In the genomic region with DNA sequence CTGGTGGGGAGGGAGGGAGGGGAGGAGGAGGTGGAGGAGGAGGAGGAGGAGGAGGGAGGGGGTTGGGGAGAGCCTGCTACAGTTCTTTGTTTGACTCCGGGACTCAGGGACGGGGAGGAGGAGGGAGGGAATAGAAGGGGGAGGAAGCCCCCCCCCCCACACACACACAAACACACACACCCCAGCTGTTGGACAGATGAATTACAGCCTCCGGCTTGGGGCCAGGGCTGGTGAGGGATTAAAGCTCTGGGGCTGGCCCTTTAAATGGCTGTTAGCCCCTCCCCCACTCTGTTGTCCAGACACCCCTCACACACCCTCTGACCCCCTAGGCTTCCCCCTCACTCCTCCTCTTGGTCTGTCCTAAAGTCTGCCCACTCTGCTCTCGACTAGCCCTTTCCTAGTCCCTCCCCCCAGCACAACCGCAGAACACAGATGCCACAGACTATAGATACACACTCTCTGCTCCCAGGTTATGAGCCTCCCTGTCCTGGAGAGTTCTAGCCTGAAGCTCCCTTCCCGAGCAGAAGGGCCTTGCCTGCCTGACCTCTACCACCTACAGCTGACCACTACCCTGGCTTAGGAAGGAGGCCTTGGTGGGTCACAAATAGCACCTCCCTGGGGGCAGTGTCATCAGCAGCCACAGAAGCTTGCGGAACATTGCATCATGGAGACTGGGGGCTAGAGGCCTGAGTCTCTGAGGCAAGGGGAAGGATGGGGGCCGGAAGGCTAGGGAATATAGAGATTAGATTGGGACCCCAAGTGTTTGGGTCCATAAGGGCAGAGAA, we compare ENCODE assay signal across 1 cellular context.
TF ChIP-seq lines count a peak whose summit lies in the region.

No MANE protein-coding gene starts in this region.

TF ChIP-seq in K562, 482 proteins besides CTCF, POLR2A, EP300 and RAD21 (continues in another document):
- TF ChIP-seq, protein P1, sequence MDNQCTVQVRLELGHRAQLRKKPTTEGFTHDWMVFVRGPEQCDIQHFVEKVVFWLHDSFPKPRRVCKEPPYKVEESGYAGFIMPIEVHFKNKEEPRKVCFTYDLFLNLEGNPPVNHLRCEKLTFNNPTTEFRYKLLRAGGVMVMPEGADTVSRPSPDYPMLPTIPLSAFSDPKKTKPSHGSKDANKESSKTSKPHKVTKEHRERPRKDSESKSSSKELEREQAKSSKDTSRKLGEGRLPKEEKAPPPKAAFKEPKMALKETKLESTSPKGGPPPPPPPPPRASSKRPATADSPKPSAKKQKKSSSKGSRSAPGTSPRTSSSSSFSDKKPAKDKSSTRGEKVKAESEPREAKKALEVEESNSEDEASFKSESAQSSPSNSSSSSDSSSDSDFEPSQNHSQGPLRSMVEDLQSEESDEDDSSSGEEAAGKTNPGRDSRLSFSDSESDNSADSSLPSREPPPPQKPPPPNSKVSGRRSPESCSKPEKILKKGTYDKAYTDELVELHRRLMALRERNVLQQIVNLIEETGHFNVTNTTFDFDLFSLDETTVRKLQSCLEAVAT (IDR thresholded peaks at IDR 0.05), result peak in 1 of 2 experiments; percentile 81; a peak in 2 of 4 replicates
- no peak for TF ChIP-seq RFX1 (IDR thresholded peaks at IDR 0.05)
- TF ChIP-seq POLR2G (IDR thresholded peaks at IDR 0.05; ENCODE audit: low read depth, low read length), result peak; percentile 44; the same call in 1 of the 2 replicates
- TF ChIP-seq EP400 (IDR thresholded peaks at IDR 0.05), result peak; percentile 80
- TF ChIP-seq, protein P2, sequence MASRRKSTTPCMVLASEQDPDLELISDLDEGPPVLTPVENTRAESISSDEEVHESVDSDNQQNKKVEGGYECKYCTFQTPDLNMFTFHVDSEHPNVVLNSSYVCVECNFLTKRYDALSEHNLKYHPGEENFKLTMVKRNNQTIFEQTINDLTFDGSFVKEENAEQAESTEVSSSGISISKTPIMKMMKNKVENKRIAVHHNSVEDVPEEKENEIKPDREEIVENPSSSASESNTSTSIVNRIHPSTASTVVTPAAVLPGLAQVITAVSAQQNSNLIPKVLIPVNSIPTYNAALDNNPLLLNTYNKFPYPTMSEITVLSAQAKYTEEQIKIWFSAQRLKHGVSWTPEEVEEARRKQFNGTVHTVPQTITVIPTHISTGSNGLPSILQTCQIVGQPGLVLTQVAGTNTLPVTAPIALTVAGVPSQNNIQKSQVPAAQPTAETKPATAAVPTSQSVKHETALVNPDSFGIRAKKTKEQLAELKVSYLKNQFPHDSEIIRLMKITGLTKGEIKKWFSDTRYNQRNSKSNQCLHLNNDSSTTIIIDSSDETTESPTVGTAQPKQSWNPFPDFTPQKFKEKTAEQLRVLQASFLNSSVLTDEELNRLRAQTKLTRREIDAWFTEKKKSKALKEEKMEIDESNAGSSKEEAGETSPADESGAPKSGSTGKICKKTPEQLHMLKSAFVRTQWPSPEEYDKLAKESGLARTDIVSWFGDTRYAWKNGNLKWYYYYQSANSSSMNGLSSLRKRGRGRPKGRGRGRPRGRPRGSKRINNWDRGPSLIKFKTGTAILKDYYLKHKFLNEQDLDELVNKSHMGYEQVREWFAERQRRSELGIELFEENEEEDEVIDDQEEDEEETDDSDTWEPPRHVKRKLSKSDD (conservative IDR thresholded peaks at IDR 0.05; ENCODE audit: low read length), result no peak
- TF ChIP-seq SMARCC2 (IDR thresholded peaks at IDR 0.05; ENCODE audit: low read depth), result no peak
- TF ChIP-seq, protein P3, sequence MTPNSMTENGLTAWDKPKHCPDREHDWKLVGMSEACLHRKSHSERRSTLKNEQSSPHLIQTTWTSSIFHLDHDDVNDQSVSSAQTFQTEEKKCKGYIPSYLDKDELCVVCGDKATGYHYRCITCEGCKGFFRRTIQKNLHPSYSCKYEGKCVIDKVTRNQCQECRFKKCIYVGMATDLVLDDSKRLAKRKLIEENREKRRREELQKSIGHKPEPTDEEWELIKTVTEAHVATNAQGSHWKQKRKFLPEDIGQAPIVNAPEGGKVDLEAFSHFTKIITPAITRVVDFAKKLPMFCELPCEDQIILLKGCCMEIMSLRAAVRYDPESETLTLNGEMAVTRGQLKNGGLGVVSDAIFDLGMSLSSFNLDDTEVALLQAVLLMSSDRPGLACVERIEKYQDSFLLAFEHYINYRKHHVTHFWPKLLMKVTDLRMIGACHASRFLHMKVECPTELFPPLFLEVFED (CRISPR knock-in tag; conservative IDR thresholded peaks at IDR 0.05), result peak; percentile 93
- no peak for TF ChIP-seq ZNF584 (CRISPR knock-in tag; IDR thresholded peaks at IDR 0.05; ENCODE audit: low read depth)
- TF ChIP-seq, protein P4, sequence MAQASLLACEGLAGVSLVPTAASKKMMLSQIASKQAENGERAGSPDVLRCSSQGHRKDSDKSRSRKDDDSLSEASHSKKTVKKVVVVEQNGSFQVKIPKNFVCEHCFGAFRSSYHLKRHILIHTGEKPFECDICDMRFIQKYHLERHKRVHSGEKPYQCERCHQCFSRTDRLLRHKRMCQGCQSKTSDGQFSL (CRISPR knock-in tag; IDR thresholded peaks at IDR 0.05), result peak; percentile 85
- TF ChIP-seq, protein P4 (tag; IDR thresholded peaks at IDR 0.05), result peak in 1 of 2 experiments; percentile 88; a peak in 2 of 4 replicates
- TF ChIP-seq, protein P5, sequence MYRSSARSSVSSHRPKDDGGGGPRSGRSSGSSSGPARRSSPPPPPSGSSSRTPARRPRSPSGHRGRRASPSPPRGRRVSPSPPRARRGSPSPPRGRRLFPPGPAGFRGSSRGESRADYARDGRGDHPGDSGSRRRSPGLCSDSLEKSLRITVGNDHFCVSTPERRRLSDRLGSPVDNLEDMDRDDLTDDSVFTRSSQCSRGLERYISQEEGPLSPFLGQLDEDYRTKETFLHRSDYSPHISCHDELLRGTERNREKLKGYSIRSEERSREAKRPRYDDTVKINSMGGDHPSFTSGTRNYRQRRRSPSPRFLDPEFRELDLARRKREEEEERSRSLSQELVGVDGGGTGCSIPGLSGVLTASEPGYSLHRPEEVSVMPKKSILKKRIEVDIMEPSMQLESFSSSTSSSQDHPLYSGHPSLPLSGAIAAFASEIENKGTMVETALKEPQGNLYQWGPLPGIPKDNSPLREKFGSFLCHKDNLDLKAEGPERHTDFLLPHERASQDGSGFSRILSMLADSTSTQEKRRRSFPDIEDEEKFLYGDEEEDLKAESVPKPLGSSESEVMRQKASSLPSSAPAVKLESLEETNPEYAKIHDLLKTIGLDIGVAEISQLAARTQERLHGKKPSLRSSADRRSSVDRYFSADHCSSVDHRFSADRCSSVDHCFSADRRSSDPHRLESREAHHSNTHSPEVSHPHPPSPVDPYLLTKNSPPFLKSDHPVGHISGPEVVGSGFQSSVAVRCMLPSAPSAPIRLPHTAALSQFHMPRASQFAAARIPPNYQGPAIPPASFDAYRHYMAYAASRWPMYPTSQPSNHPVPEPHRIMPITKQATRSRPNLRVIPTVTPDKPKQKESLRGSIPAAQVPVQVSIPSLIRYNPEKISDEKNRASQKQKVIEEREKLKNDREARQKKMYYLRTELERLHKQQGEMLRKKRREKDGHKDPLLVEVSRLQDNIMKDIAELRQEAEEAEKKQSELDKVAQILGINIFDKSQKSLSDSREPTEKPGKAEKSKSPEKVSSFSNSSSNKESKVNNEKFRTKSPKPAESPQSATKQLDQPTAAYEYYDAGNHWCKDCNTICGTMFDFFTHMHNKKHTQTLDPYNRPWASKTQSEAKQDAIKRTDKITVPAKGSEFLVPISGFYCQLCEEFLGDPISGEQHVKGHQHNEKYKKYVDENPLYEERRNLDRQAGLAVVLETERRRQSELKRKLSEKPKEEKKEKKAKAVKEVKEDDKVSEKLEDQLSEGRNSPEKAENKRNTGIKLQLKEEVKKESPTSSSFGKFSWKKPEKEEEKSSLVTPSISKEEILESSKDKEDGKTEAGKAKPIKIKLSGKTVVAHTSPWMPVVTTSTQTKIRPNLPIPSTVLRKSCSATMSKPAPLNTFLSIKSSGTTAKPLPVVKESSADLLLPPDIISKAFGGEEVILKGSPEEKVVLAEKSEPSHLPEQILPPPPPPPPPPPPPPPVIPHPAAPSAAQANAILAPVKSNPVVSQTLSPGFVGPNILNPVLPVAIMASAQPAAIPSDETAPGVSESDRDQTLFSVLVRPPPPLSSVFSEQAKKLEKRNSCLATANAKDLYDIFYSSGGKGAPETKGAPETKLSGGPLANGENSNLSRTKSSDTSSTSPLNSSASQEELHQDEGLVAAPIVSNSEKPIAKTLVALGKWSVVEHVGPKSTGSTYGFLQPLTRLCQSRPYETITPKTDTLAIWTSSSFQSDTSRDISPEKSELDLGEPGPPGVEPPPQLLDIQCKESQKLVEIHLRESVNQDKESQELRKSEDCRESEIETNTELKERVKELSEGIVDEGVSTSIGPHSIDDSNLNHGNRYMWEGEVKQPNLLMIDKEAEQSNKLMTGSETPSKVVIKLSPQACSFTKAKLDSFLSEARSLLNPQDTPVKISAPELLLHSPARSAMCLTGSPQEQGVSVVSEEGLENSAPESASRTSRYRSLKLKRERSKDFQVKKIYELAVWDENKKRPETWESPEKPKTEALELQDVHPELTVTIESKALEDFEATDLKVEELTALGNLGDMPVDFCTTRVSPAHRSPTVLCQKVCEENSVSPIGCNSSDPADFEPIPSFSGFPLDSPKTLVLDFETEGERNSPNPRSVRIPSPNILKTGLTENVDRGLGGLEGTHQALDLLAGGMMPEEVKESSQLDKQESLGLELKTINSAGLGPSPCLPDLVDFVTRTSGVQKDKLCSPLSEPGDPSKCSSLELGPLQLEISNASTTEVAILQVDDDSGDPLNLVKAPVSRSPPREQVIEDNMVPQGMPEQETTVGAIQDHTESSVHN (IDR thresholded peaks at IDR 0.05; ENCODE audit: borderline replicate concordance in 1 of 2, low read depth in 1 of 2), result peak in 1 of 2 experiments; percentile 75; a peak in 2 of 4 replicates
- TF ChIP-seq ZNF217 (CRISPR knock-in tag; IDR thresholded peaks at IDR 0.05), result no peak
- peak; percentile 30; the same call in 1 of the 2 replicates for TF ChIP-seq SMARCE1 (IDR thresholded peaks at IDR 0.05)
- TF ChIP-seq, protein P6, sequence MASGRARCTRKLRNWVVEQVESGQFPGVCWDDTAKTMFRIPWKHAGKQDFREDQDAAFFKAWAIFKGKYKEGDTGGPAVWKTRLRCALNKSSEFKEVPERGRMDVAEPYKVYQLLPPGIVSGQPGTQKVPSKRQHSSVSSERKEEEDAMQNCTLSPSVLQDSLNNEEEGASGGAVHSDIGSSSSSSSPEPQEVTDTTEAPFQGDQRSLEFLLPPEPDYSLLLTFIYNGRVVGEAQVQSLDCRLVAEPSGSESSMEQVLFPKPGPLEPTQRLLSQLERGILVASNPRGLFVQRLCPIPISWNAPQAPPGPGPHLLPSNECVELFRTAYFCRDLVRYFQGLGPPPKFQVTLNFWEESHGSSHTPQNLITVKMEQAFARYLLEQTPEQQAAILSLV (tag; IDR thresholded peaks at IDR 0.05), result peak; percentile 75; the same call in 1 of the 2 replicates
- TF ChIP-seq NRF1 (conservative IDR thresholded peaks at IDR 0.05 in 1 of 2, IDR thresholded peaks at IDR 0.05 in 1 of 2), result peak in 1 of 2 experiments; percentile 30; a peak in 1 of 4 replicates
- TF ChIP-seq MTA3 (IDR thresholded peaks at IDR 0.05; ENCODE audit: borderline replicate concordance), result 0 out of 2 replicates have a peak, but pooled peaks have one; percentile 48
- TF ChIP-seq, protein P7, sequence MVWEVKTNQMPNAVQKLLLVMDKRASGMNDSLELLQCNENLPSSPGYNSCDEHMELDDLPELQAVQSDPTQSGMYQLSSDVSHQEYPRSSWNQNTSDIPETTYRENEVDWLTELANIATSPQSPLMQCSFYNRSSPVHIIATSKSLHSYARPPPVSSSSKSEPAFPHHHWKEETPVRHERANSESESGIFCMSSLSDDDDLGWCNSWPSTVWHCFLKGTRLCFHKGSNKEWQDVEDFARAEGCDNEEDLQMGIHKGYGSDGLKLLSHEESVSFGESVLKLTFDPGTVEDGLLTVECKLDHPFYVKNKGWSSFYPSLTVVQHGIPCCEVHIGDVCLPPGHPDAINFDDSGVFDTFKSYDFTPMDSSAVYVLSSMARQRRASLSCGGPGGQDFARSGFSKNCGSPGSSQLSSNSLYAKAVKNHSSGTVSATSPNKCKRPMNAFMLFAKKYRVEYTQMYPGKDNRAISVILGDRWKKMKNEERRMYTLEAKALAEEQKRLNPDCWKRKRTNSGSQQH (CRISPR knock-in tag; IDR thresholded peaks at IDR 0.05), result peak; percentile 56; the same call in 1 of the 2 replicates
- TF ChIP-seq ATF1 (CRISPR knock-in tag; IDR thresholded peaks at IDR 0.05), result no peak
- TF ChIP-seq ATF1 (tag; IDR thresholded peaks at IDR 0.05), result no peak; the same call in 1 of the 2 replicates
- peak; percentile 41; the same call in 1 of the 2 replicates for TF ChIP-seq HDAC2 (IDR thresholded peaks at IDR 0.05)
- TF ChIP-seq HDAC1 (IDR thresholded peaks at IDR 0.05), result peak in 1 of 2 experiments; percentile 51; a peak in 2 of 4 replicates
- no peak for TF ChIP-seq TBL1XR1 (IDR thresholded peaks at IDR 0.05; ENCODE audit: low read length in 2 of 2)
- 0 out of 4 replicates have a peak, but pooled peaks of 1 of the 2 experiments have one; percentile 27 for TF ChIP-seq SIN3A (IDR thresholded peaks at IDR 0.05; ENCODE audit: borderline replicate concordance in 2 of 2, control insufficient read depth in 1 of 2, low read depth in 2 of 2, low read length in 2 of 2)
- TF ChIP-seq POLR2B (IDR thresholded peaks at IDR 0.05; ENCODE audit: low read depth, partially characterized antibody), result peak; percentile 82
- TF ChIP-seq TAL1 (IDR thresholded peaks at IDR 0.05), result no peak
- TF ChIP-seq EHMT2 (IDR thresholded peaks at IDR 0.05), result no peak
- TF ChIP-seq ZNF282 (CRISPR knock-in tag; IDR thresholded peaks at IDR 0.05), result no peak
- TF ChIP-seq, protein P8, sequence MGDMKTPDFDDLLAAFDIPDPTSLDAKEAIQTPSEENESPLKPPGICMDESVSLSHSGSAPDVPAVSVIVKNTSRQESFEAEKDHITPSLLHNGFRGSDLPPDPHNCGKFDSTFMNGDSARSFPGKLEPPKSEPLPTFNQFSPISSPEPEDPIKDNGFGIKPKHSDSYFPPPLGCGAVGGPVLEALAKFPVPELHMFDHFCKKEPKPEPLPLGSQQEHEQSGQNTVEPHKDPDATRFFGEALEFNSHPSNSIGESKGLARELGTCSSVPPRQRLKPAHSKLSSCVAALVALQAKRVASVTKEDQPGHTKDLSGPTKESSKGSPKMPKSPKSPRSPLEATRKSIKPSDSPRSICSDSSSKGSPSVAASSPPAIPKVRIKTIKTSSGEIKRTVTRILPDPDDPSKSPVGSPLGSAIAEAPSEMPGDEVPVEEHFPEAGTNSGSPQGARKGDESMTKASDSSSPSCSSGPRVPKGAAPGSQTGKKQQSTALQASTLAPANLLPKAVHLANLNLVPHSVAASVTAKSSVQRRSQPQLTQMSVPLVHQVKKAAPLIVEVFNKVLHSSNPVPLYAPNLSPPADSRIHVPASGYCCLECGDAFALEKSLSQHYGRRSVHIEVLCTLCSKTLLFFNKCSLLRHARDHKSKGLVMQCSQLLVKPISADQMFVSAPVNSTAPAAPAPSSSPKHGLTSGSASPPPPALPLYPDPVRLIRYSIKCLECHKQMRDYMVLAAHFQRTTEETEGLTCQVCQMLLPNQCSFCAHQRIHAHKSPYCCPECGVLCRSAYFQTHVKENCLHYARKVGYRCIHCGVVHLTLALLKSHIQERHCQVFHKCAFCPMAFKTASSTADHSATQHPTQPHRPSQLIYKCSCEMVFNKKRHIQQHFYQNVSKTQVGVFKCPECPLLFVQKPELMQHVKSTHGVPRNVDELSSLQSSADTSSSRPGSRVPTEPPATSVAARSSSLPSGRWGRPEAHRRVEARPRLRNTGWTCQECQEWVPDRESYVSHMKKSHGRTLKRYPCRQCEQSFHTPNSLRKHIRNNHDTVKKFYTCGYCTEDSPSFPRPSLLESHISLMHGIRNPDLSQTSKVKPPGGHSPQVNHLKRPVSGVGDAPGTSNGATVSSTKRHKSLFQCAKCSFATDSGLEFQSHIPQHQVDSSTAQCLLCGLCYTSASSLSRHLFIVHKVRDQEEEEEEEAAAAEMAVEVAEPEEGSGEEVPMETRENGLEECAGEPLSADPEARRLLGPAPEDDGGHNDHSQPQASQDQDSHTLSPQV (IDR thresholded peaks at IDR 0.05), result 0 out of 2 replicates have a peak, but pooled peaks have one; percentile 43
- no peak for TF ChIP-seq ZNF507 (tag; conservative IDR thresholded peaks at IDR 0.05)
- peak; percentile 92 for TF ChIP-seq BRD9 (IDR thresholded peaks at IDR 0.05; ENCODE audit: low read depth, partially characterized antibody)
